8 cellular contexts compared by ENCODE assay signal in genomic region chr14:73633517-73634332, GRCh38. TPM values are rescaled to one million over a fixed set of nuclear protein-coding genes. Genes with fewer than 3 reads are reported as not detected.
DNase-seq lines count a peak whose midpoint lies in the region; ATAC-seq and TF ChIP-seq lines count a peak whose summit lies in the region.

No MANE protein-coding gene starts in this region.

- ATAC-seq in HG02642 (IDR thresholded peaks at IDR 0.05; ENCODE audit: poor library complexity, unreplicated experiment): peak; percentile 72

- H3K4me3 Mint-ChIP-seq in Caco-2 (ENCODE audit: unreplicated experiment): peak overlapping the region; percentile 47
- peak overlapping the region; percentile 48 for H3K4me3 Mint-ChIP-seq in activated CD4-positive, alpha-beta memory T cell treated with anti-CD3 and anti-CD28 coated beads, Interleukin-2, amount 10 ng/mL, durations not matched to agents 7 days and 5 days

- H3K9me3 ChIP-seq in Caco-2 (no peaks in the 10 kb centered on the region), duodenal mucosa (ENCODE audit: control insufficient read depth in 1 of 2, low read length in 2 of 2) (no peaks in the 10 kb centered on the region), liver (ENCODE audit: control insufficient read depth in 4 of 4, low read length in 3 of 4) (no peaks in the 10 kb centered on the region)

- POLR2A ChIA-PET in Caco-2 (lab: Charles Lee): no interaction called here
- POLR2A ChIA-PET in activated CD4-positive, alpha-beta memory T cell treated with anti-CD3 and anti-CD28 coated beads, Interleukin-2, amount 10 ng/mL, durations not matched to agents 7 days and 5 days (lab: Charles Lee): interaction anchor here (1.5 to 1.6 kb wide), 2 partner anchors 65 to 78 kb away, joined by 4 read pairs; partner anchors contain the start of gene ACOT2

- no peaks in the 10 kb centered on the region for H3K9me3 Mint-ChIP-seq in Caco-2 (ENCODE audit: unreplicated experiment)
- H3K9me3 Mint-ChIP-seq in activated CD4-positive, alpha-beta memory T cell treated with anti-CD3 and anti-CD28 coated beads, Interleukin-2, amount 10 ng/mL, durations not matched to agents 7 days and 5 days: no peaks in the 10 kb centered on the region

- intact Hi-C loops in Caco-2 (cut with micrococcal nuclease; ENCODE audit: unreplicated experiment): loop anchor here (1.0 to 10.0 kb wide), 6 partner anchors 43 to 341 kb away; partner anchors contain the start of genes ACOT4 and RIOX1

- H3K27me3 ChIP-seq in Caco-2 (replicated peaks; ENCODE audit: control insufficient read depth, insufficient read depth, low read length) (no peaks in the 10 kb centered on the region), duodenal mucosa (ENCODE audit: control insufficient read depth in 1 of 2, insufficient read depth in 2 of 2, low read length in 2 of 2) (no peaks in the 10 kb centered on the region), liver (ENCODE audit: control insufficient read depth in 4 of 4, insufficient read depth in 4 of 4, low read length in 3 of 4) (no peaks in the 10 kb centered on the region)

- H3K4me3 ChIP-seq in Caco-2 (ENCODE audit: low read depth, low read length): no peak overlapping the region
- H3K4me3 ChIP-seq in duodenal mucosa (ENCODE audit: low read depth in 1 of 2, low read length in 2 of 2): peak overlapping the region; percentile 72 to 77
- peak overlapping the region; percentile 56 to 63 (median 61) for H3K4me3 ChIP-seq in liver (ENCODE audit: low read depth in 1 of 3, low read length in 3 of 3)

- DNase-seq in Caco-2: peak; percentile 56 to 72
- peak; percentile 72 for DNase-seq in NCI-H510A treated with DMSO at 0.1 percent for 48 hours (lab: John Stamatoyannopoulos, UW)
- DNase-seq in activated CD4-positive, alpha-beta memory T cell treated with anti-CD3 and anti-CD28 coated beads, Interleukin-2, amount 10 ng/mL, durations not matched to agents 7 days and 5 days: peak; percentile 59
- DNase-seq in stimulated activated CD4-positive, alpha-beta T cell treated with anti-CD3 and anti-CD28 coated beads, Interleukin-4, amount 100 ng/mL, for 1 hour: peak; percentile 44
- DNase-seq in GM19240 (ENCODE audit: insufficient read length, low spot score): no peak

- H3K4me1 Mint-ChIP-seq in Caco-2 (ENCODE audit: low read depth, unreplicated experiment): peaks cover 15% of the 10 kb centered on the region
- H3K4me1 Mint-ChIP-seq in activated CD4-positive, alpha-beta memory T cell treated with anti-CD3 and anti-CD28 coated beads, Interleukin-2, amount 10 ng/mL, durations not matched to agents 7 days and 5 days: peaks cover 5% of the 10 kb centered on the region

- no peak overlapping the region for H3K27ac Mint-ChIP-seq in Caco-2 (ENCODE audit: unreplicated experiment)
- H3K27ac Mint-ChIP-seq in activated CD4-positive, alpha-beta memory T cell treated with anti-CD3 and anti-CD28 coated beads, Interleukin-2, amount 10 ng/mL, durations not matched to agents 7 days and 5 days: no peak overlapping the region

- TF ChIP-seq CTCF in Caco-2 (IDR thresholded peaks at IDR 0.05; ENCODE audit: insufficient read depth in 1 of 2, low read depth in 1 of 2, low read length in 1 of 2, severe bottlenecking in 1 of 2, unreplicated experiment in 1 of 2) (peak; percentile 86 to 87), liver (IDR thresholded peaks at IDR 0.05; ENCODE audit: low read depth, low read length, missing input control) (peak; percentile 93)

- under 1% methylated on average over 54 of the region's 54 CpGs for WGBS in liver

- no peaks in the 10 kb centered on the region for H3K27me3 Mint-ChIP-seq in Caco-2 (ENCODE audit: insufficient read depth, unreplicated experiment)
- H3K27me3 Mint-ChIP-seq in activated CD4-positive, alpha-beta memory T cell treated with anti-CD3 and anti-CD28 coated beads, Interleukin-2, amount 10 ng/mL, durations not matched to agents 7 days and 5 days: peaks cover 17% of the 10 kb centered on the region

- CTCF ChIA-PET in Caco-2 (lab: Charles Lee): interaction anchor here (0.6 to 1.0 kb wide), 7 partner anchors 11 to 624 kb away, joined by 3 to 10 read pairs (median 3); partner anchors contain the start of genes ACOT2 and ACOT6
- CTCF ChIA-PET in activated CD4-positive, alpha-beta memory T cell treated with anti-CD3 and anti-CD28 coated beads, Interleukin-2, amount 10 ng/mL, durations not matched to agents 7 days and 5 days (lab: Charles Lee): interaction anchor here (0.6 to 2.5 kb wide), 14 partner anchors 9 to 338 kb away, joined by 3 to 28 read pairs (median 3); partner anchors contain the start of gene DNAL1

- H3K4me1 ChIP-seq in Caco-2 (peaks cover 7% of the 10 kb centered on the region; the same call in 1 of the 2 replicates), duodenal mucosa (ENCODE audit: control insufficient read depth in 1 of 2, insufficient read depth in 2 of 2, low read length in 2 of 2) (peaks cover 4 to 5% of the 10 kb centered on the region in 2 donors), liver (ENCODE audit: control insufficient read depth in 4 of 4, insufficient read depth in 4 of 4, low read length in 3 of 4) (peaks cover 0 to 18% (median 15%) of the 10 kb centered on the region in 4 donors)

- TF ChIP-seq RAD21 in liver (IDR thresholded peaks at IDR 0.05): peak; percentile 90 to 95

- no TSS peak for BruUV-seq in Caco-2 (replicated peaks; lab: Mats Ljungman, UMichigan)

- no peak overlapping the region for H3K27ac ChIP-seq in duodenal mucosa (ENCODE audit: low read depth, low read length)
- peak overlapping the region; percentile 79 to 87 for H3K27ac ChIP-seq in liver (ENCODE audit: low read depth in 1 of 2, low read length in 2 of 2)

- H3K9ac ChIP-seq in duodenal mucosa (ENCODE audit: low read depth in 1 of 2, low read length in 2 of 2) (peak overlapping the region; percentile 48 to 64), liver (ENCODE audit: low read depth in 1 of 2, low read length in 2 of 2) (peak overlapping the region; percentile 74 to 77)

- H3K36me3 Mint-ChIP-seq in Caco-2 (ENCODE audit: insufficient read depth, unreplicated experiment): no peaks in the 10 kb centered on the region
- no peaks in the 10 kb centered on the region for H3K36me3 Mint-ChIP-seq in activated CD4-positive, alpha-beta memory T cell treated with anti-CD3 and anti-CD28 coated beads, Interleukin-2, amount 10 ng/mL, durations not matched to agents 7 days and 5 days (ENCODE audit: low read depth)

- H3K36me3 ChIP-seq in Caco-2 (ENCODE audit: control insufficient read depth, insufficient read depth, low read length): no peaks in the 10 kb centered on the region
- H3K36me3 ChIP-seq in duodenal mucosa (ENCODE audit: control insufficient read depth in 1 of 2, insufficient read depth in 2 of 2, low read length in 2 of 2): no peaks in the 10 kb centered on the region
- no peaks in the 10 kb centered on the region for H3K36me3 ChIP-seq in liver (ENCODE audit: control insufficient read depth in 4 of 4, insufficient read depth in 3 of 4, low read depth in 1 of 4, low read length in 3 of 4)

TF ChIP-seq in liver, 16 proteins besides CTCF, POLR2A, EP300 and RAD21 (continues in another document):
- TF ChIP-seq REST (IDR thresholded peaks at IDR 0.05) (peak; percentile 83), FOXA1 (IDR thresholded peaks at IDR 0.05) (no peak), EGR1 (IDR thresholded peaks at IDR 0.05; ENCODE audit: low read depth in 2 of 2) (no peak), NR2F2 (IDR thresholded peaks at IDR 0.05) (no peak), HNF4G (IDR thresholded peaks at IDR 0.05) (no peak), SP1 (IDR thresholded peaks at IDR 0.05) (peak; percentile 24), FOXA2 (IDR thresholded peaks at IDR 0.05) (no peak), JUND (IDR thresholded peaks at IDR 0.05) (peak in 1 of 2 donors; percentile 19)
- TF ChIP-seq, protein P1, sequence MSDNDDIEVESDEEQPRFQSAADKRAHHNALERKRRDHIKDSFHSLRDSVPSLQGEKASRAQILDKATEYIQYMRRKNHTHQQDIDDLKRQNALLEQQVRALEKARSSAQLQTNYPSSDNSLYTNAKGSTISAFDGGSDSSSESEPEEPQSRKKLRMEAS (IDR thresholded peaks at IDR 0.05): peak; percentile 9

RNA-seq across cellular contexts. Expression of gene DNAL1, which starts 11.1 kb away (rescaled TPM):
- total RNA-seq in Caco-2 (2022) (9.6 and 12.2 TPM in 2 replicates), liver (1 to 10 TPM; 2.6 to 3.4 TPM)
- 1 to 10 TPM; 6.8 to 7.2 TPM for total RNA-seq in activated CD4-positive, alpha-beta memory T cell treated with anti-CD3 and anti-CD28 coated beads, Interleukin-2, amount 10 ng/mL, durations not matched to agents 7 days and 5 days
- polyA plus RNA-seq in liver: 1 to 10 TPM; 1.9 to 2.1 TPM

RNA-seq across cellular contexts. Expression of gene ACOT6, which starts 21.4 kb away (rescaled TPM):
- not detected in 2 replicates for total RNA-seq in Caco-2 (2022)
- total RNA-seq in activated CD4-positive, alpha-beta memory T cell treated with anti-CD3 and anti-CD28 coated beads, Interleukin-2, amount 10 ng/mL, durations not matched to agents 7 days and 5 days: not detected
- total RNA-seq in liver: 1 to 10 TPM in 1 of 2 donors, not detected in 1; 1.1 TPM
- polyA plus RNA-seq in liver: 1 to 10 TPM in 1 of 2 donors, under 1 TPM in 1; 0.65 to 1.1 TPM

RNA-seq across cellular contexts. Expression of gene ACOT4, which starts 42.1 kb away (rescaled TPM):
- 2.7 and 3.2 TPM in 2 replicates for total RNA-seq in Caco-2 (2022)
- total RNA-seq in activated CD4-positive, alpha-beta memory T cell treated with anti-CD3 and anti-CD28 coated beads, Interleukin-2, amount 10 ng/mL, durations not matched to agents 7 days and 5 days: under 1 TPM; 0.83 to 0.93 TPM
- 10 to 100 TPM in 1 of 2 donors, 1 to 10 TPM in 1; 2.5 to 12.9 TPM for total RNA-seq in liver
- 10 to 100 TPM in 1 of 2 donors, 1 to 10 TPM in 1; 8.9 to 12.6 TPM for polyA plus RNA-seq in liver
